Comparison of ENCODE assay signal across 8 cellular contexts in genomic region chr1:64136749-64137568, GRCh38.
DNase-seq lines count a peak whose midpoint lies in the region; ATAC-seq, FAIRE-seq and TF ChIP-seq lines count a peak whose summit lies in the region.

No MANE protein-coding gene starts in this region.

- H3K36me3 ChIP-seq in KMS-11 (ENCODE audit: insufficient read depth) (no peaks in the 10 kb centered on the region), osteoblast (ENCODE audit: insufficient read depth, low read length) (peaks cover 22% of the 10 kb centered on the region), tibial nerve (peaks cover 0 to 8% (median 0%) of the 10 kb centered on the region in 3 donors)

- H4K20me1 ChIP-seq in KMS-11 (ENCODE audit: insufficient read depth) (no peaks in the 10 kb centered on the region), osteoblast (ENCODE audit: insufficient read depth, low read length) (no peaks in the 10 kb centered on the region)

- no peaks in the 10 kb centered on the region for H3K27me3 ChIP-seq in KMS-11 (ENCODE audit: insufficient read depth, low read depth)
- no peaks in the 10 kb centered on the region for H3K27me3 ChIP-seq in foreskin keratinocyte
- H3K27me3 ChIP-seq in osteoblast (ENCODE audit: insufficient read depth, low read length) = no peaks in the 10 kb centered on the region
- H3K27me3 ChIP-seq in tibial nerve = no peaks in the 10 kb centered on the region

- TF ChIP-seq CTCF in KMS-11 (conservative IDR thresholded peaks at IDR 0.05; ENCODE audit: low read depth, low read length) (peak; percentile 95), foreskin keratinocyte (conservative IDR thresholded peaks at IDR 0.05) (peak; percentile 93), osteoblast (IDR thresholded peaks at IDR 0.05; ENCODE audit: extremely low read depth, low read depth, low read length) (peak; percentile 98), tibial nerve (IDR thresholded peaks at IDR 0.05) (peak; percentile 86 to 88 (median 87))

- H3K9me3 ChIP-seq in osteoblast (ENCODE audit: low read depth, low read length) = no peaks in the 10 kb centered on the region
- no peaks in the 10 kb centered on the region for H3K9me3 ChIP-seq in tibial nerve

- H3K4me1 ChIP-seq in KMS-11 (ENCODE audit: low read depth, poor library complexity, severe bottlenecking) (peaks cover 48% of the 10 kb centered on the region), foreskin keratinocyte (peaks cover 12% of the 10 kb centered on the region), osteoblast (ENCODE audit: insufficient read depth, low read length) (peaks cover 57% of the 10 kb centered on the region), tibial nerve (peaks cover 0 to 13% (median 2%) of the 10 kb centered on the region in 4 donors)

- intact Hi-C loops in activated T-helper 2 cell treated with anti-CD3 and anti-CD28 coated beads, Interferon-gamma antibody, Interleukin-2, Interleukin-4, amounts not matched to agents 10 μg/mL and 5 μg/mL and 100 μg/mL, durations not matched to agents 14 hours and 24 hours and 36 hours (cut with micrococcal nuclease) = loop anchor here (1.0 to 5.0 kb wide), 3 partner anchors 109 to 521 kb away; no protein-coding TSS in a partner anchor

- H3K4me3 ChIP-seq in KMS-11 (IDR thresholded peaks at IDR 0.05; ENCODE audit: insufficient read depth, low read depth, low read length) = no peak overlapping the region
- no peak overlapping the region for H3K4me3 ChIP-seq in osteoblast (ENCODE audit: insufficient read depth, low read length)
- no peak overlapping the region for H3K4me3 ChIP-seq in tibial nerve

- H3K27ac ChIP-seq in KMS-11 (no peak overlapping the region), foreskin keratinocyte (no peak overlapping the region), osteoblast (ENCODE audit: low read depth, low read length) (peak overlapping the region; percentile 86), tibial nerve (peak overlapping the region in 2 of 4 donors; percentile 66 to 67)

- H3K4me3 Mint-ChIP-seq in activated T-helper 2 cell treated with anti-CD3 and anti-CD28 coated beads, Interferon-gamma antibody, Interleukin-2, Interleukin-4, amounts not matched to agents 10 μg/mL and 5 μg/mL and 100 μg/mL, durations not matched to agents 14 hours and 24 hours and 36 hours (ENCODE audit: low read depth) = no peak overlapping the region

- no peaks in the 10 kb centered on the region for H3K36me3 Mint-ChIP-seq in activated T-helper 2 cell treated with anti-CD3 and anti-CD28 coated beads, Interferon-gamma antibody, Interleukin-2, Interleukin-4, amounts not matched to agents 10 μg/mL and 5 μg/mL and 100 μg/mL, durations not matched to agents 14 hours and 24 hours and 36 hours (ENCODE audit: low read depth)

- no peak for TF ChIP-seq POLR2A in tibial nerve (IDR thresholded peaks at IDR 0.05)

- no peak overlapping the region for H3K4me2 ChIP-seq in KMS-11
- peak overlapping the region; percentile 32 for H3K4me2 ChIP-seq in osteoblast (ENCODE audit: insufficient read depth, low read length)

- H3K27me3 Mint-ChIP-seq in activated T-helper 2 cell treated with anti-CD3 and anti-CD28 coated beads, Interferon-gamma antibody, Interleukin-2, Interleukin-4, amounts not matched to agents 10 μg/mL and 5 μg/mL and 100 μg/mL, durations not matched to agents 14 hours and 24 hours and 36 hours (ENCODE audit: low read depth) = peaks cover 9% of the 10 kb centered on the region

- no peaks in the 10 kb centered on the region for H3K9me3 Mint-ChIP-seq in activated T-helper 2 cell treated with anti-CD3 and anti-CD28 coated beads, Interferon-gamma antibody, Interleukin-2, Interleukin-4, amounts not matched to agents 10 μg/mL and 5 μg/mL and 100 μg/mL, durations not matched to agents 14 hours and 24 hours and 36 hours

- no peak overlapping the region for H3K27ac Mint-ChIP-seq in activated T-helper 2 cell treated with anti-CD3 and anti-CD28 coated beads, Interferon-gamma antibody, Interleukin-2, Interleukin-4, amounts not matched to agents 10 μg/mL and 5 μg/mL and 100 μg/mL, durations not matched to agents 14 hours and 24 hours and 36 hours

- H2AFZ ChIP-seq in KMS-11 (ENCODE audit: low read depth) (no peak overlapping the region), osteoblast (ENCODE audit: low read length) (no peak overlapping the region)

- TF ChIP-seq EP300 in tibial nerve (IDR thresholded peaks at IDR 0.05) = peak in 1 of 2 donors; percentile 66

- H3K79me2 ChIP-seq in KMS-11 (ENCODE audit: insufficient read depth, low read depth) (no peaks in the 10 kb centered on the region), osteoblast (ENCODE audit: insufficient read depth, low read length) (no peaks in the 10 kb centered on the region)

- FAIRE-seq in RCC 7860 (lab: Jason Lieb, UNC) = peak; percentile 67

- H3K4me1 Mint-ChIP-seq in activated T-helper 2 cell treated with anti-CD3 and anti-CD28 coated beads, Interferon-gamma antibody, Interleukin-2, Interleukin-4, amounts not matched to agents 10 μg/mL and 5 μg/mL and 100 μg/mL, durations not matched to agents 14 hours and 24 hours and 36 hours (ENCODE audit: low read depth) = peaks cover 1% of the 10 kb centered on the region

- H3K9ac ChIP-seq in KMS-11 = no peak overlapping the region

- ATAC-seq in GM21381 (IDR thresholded peaks at IDR 0.05; ENCODE audit: unreplicated experiment) (peak; percentile 54), foreskin keratinocyte (peak; percentile 68)

- DNase-seq in D341Med (ENCODE audit: low spot score) (peak; percentile 67), RCC 7860 (ENCODE audit: low spot score) (peak; percentile 65), foreskin keratinocyte (peak; percentile 40 to 72), osteoblast (ENCODE audit: insufficient read length, low spot score, missing footprints) (peak; percentile 69), tibial nerve (ENCODE audit: low spot score in 2 of 2) (peak; percentile 94 to 99)
- DNase-seq in activated T-helper 2 cell treated with anti-CD3 and anti-CD28 coated beads, Interferon-gamma antibody, Interleukin-2, Interleukin-4, amounts not matched to agents 10 μg/mL and 5 μg/mL and 100 μg/mL, durations not matched to agents 14 hours and 24 hours and 36 hours (ENCODE audit: low spot score) = peak; percentile 47

- 28 to 37% methylated on average over 10 of the region's 10 CpGs for WGBS in tibial nerve, 2 donors
